27 cellular contexts compared by ENCODE assay signal in genomic region chr11:112122206-112122605, GRCh38. TPM values are rescaled to one million over a fixed set of nuclear protein-coding genes. Genes with fewer than 3 reads are reported as not detected.
"Had no signal": no experiment of that assay in that cellular context is flagged by ENCODE, and none has a peak within 500 bp of the region (broad histone marks: within the 10 kb centered on the region; RNA-seq: fewer than 3 reads in every experiment).

No MANE protein-coding gene starts in this region.

- FAIRE-seq: astrocyte, RCC 7860, TTC549 had no signal

- ATAC-seq: activated CD8-positive, alpha-beta memory T cell treated with anti-CD3 and anti-CD28 coated beads, Interleukin-2, amount 10 ng/mL, durations not matched to agents 7 days and 5 days; PC-3; T-cell had no signal

- DNase-seq: activated B cell treated with CpG ODN at 0.5 μM for 24 hours; activated CD4-positive, alpha-beta T cell treated with anti-CD3 and anti-CD28 coated beads for 1 hour; activated CD4-positive, alpha-beta T cell treated with anti-CD3 and anti-CD28 coated beads, Interleukin-2, amount 10 ng/mL, durations not matched to agents 24 days and 14 days; activated CD4-positive, alpha-beta T cell treated with anti-CD3 and anti-CD28 coated beads, Interleukin-2, amount 50 U/mL, for 48 hours; activated CD8-positive, alpha-beta memory T cell treated with anti-CD3 and anti-CD28 coated beads, Interleukin-2, amount 10 ng/mL, durations not matched to agents 7 days and 5 days; activated effector memory CD4-positive, alpha-beta T cell treated with Interleukin-2 at 50 U/mL for 16 hours; activated naive CD4-positive, alpha-beta T cell treated with anti-CD3 and anti-CD28 coated beads for 36 hours; activated T-cell treated with anti-CD3 and anti-CD28 coated beads, Interleukin-2, amount 50 U/mL, for 24 hours; amygdala; cerebellar nuclear complex; KG1; NCI-H1092 treated with DMSO at 0.1 percent for 48 hours; NCI-H1417 treated with DMSO at 0.1 percent for 48 hours; NCI-H1694; NCI-H2029; NCI-H510A treated with DMSO at 0.1 percent for 48 hours; NCI-H69; SIG-M5; T-cell; T-helper 2 cell; T1000 had no signal

RNA-seq across cellular contexts. Expression of gene IL18, which starts 41.7 kb away (rescaled TPM):
- total RNA-seq: activated naive CD4-positive, alpha-beta T cell treated with anti-CD3 and anti-CD28 coated beads for 36 hours had no signal

RNA-seq across cellular contexts. Expression of gene TEX12, which starts 45.0 kb away (rescaled TPM):
- total RNA-seq: activated B cell treated with CpG ODN at 0.5 μM for 24 hours; activated CD4-positive, alpha-beta T cell treated with anti-CD3 and anti-CD28 coated beads, Interleukin-2, amount 10 ng/mL, durations not matched to agents 24 days and 14 days; activated CD8-positive, alpha-beta memory T cell treated with anti-CD3 and anti-CD28 coated beads, Interleukin-2, amount 10 ng/mL, durations not matched to agents 7 days and 5 days; activated naive CD4-positive, alpha-beta T cell treated with anti-CD3 and anti-CD28 coated beads for 36 hours; activated T-helper 1 cell treated with anti-CD3 and anti-CD28 coated beads, Interleukin-12 subunit alpha, Interleukin-12 subunit beta, Interleukin-2, Interleukin-4 antibody, amounts not matched to agents 30 ng/mL and 10 ng/mL and 1 ng/mL, durations not matched to agents 14 hours and 24 hours and 36 hours; astrocyte; LHCN-M2; PC-3 had no signal
